In genomic region chr3:12885585-12885934, GRCh38 we compare ENCODE assay signal across 11 cellular contexts.
"Had no signal": no experiment of that assay in that cellular context is flagged by ENCODE, and none has a peak within 500 bp of the region (broad histone marks: within the 10 kb centered on the region; RNA-seq: fewer than 3 reads in every experiment).

No MANE protein-coding gene starts in this region.

- H3K27me3 ChIP-seq: ovary, upper lobe of left lung had no signal

- H3K4me3 ChIP-seq: coronary artery, heart left ventricle, ovary, upper lobe of left lung had no signal

- H3K4me1 ChIP-seq: upper lobe of left lung had no signal

- DNase-seq: activated CD8-positive, alpha-beta memory T cell treated with anti-CD3 and anti-CD28 coated beads, Interleukin-2, amount 10 ng/mL, durations not matched to agents 7 days and 5 days; effector CD4-positive, alpha-beta T cell; foreskin melanocyte; ovary; stimulated activated CD4-positive, alpha-beta T cell treated with anti-CD3 and anti-CD28 coated beads, Interleukin-2, amount 100 ng/mL, for 48 hours; stimulated activated CD8-positive, alpha-beta memory T cell treated with anti-CD3 and anti-CD28 coated beads, Interleukin-4, amount 100 ng/mL, for 48 hours; upper lobe of left lung had no signal

- H3K27ac ChIP-seq: coronary artery, heart left ventricle, ovary, upper lobe of left lung had no signal

- ATAC-seq: heart left ventricle had no signal

- H3K9me3 Mint-ChIP-seq: neural crest cell; stimulated activated naive CD8-positive, alpha-beta T cell treated with anti-CD3 and anti-CD28 coated beads, Interleukin-15, Interleukin-2, amounts not matched to agents 100 ng/mL and 50 ng/mL, for 24 hours had no signal

- H3K4me1 Mint-ChIP-seq: neural crest cell had no signal

- H3K4me3 Mint-ChIP-seq: activated CD8-positive, alpha-beta memory T cell treated with anti-CD3 and anti-CD28 coated beads, Interleukin-2, amount 10 ng/mL, durations not matched to agents 7 days and 5 days; neural crest cell had no signal

- H3K27ac Mint-ChIP-seq: activated CD8-positive, alpha-beta memory T cell treated with anti-CD3 and anti-CD28 coated beads, Interleukin-2, amount 10 ng/mL, durations not matched to agents 7 days and 5 days; stimulated activated naive CD8-positive, alpha-beta T cell treated with anti-CD3 and anti-CD28 coated beads, Interleukin-15, Interleukin-2, amounts not matched to agents 100 ng/mL and 50 ng/mL, for 24 hours had no signal
